ENCODE assay signal across 40 cellular contexts in the genomic region with DNA sequence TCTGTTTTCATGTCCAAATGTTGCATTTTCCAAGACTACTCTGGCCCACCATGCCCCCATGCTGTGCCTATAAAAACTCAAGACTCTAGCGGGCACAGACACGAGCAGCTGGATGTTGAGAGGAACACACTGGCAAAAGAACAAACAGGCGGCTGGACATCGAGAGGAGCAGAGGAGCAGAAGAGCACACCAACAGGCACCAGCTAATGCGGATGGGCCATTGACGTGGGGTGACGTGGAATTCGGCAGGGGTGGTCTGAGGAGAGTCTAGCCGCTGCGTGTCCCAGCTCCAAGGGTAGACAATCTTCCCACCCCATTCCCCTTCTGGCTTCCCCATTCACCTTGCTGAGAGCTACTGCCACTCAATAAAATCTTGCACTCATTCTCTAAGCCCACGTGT.
"Had no signal": no experiment of that assay in that cellular context is flagged by ENCODE, and none has a peak within 500 bp of the region (broad histone marks: within the 10 kb centered on the region; RNA-seq: fewer than 3 reads in every experiment).

No MANE protein-coding gene starts in this region.

- H3K36me3 ChIP-seq: ascending aorta, cardiac muscle cell, WERI-Rb-1 had no signal

- H3K4me1 Mint-ChIP-seq: activated CD4-positive, alpha-beta memory T cell treated with anti-CD3 and anti-CD28 coated beads, Interleukin-2, amount 10 ng/mL, durations not matched to agents 7 days and 5 days; activated CD4-positive, alpha-beta T cell treated with anti-CD3 and anti-CD28 coated beads for 36 hours; activated CD4-positive, alpha-beta T cell treated with anti-CD3 and anti-CD28 coated beads, Interleukin-2, amount 10 ng/mL, durations not matched to agents 7 days and 5 days; activated CD8-positive, alpha-beta memory T cell treated with anti-CD3 and anti-CD28 coated beads, Interleukin-2, amount 10 ng/mL, durations not matched to agents 7 days and 5 days; activated naive CD4-positive, alpha-beta T cell treated with anti-CD3 and anti-CD28 coated beads, Interleukin-2, amount 10 ng/mL, durations not matched to agents 7 days and 5 days; activated naive CD4-positive, alpha-beta T cell treated with anti-CD3 and anti-CD28 coated beads, Interleukin-2, amount 50 U/mL, for 24 hours; activated naive CD8-positive, alpha-beta T cell treated with anti-CD3 and anti-CD28 coated beads, Interleukin-2, amount 10 ng/mL, durations not matched to agents 7 days and 5 days; activated naive CD8-positive, alpha-beta T cell treated with anti-CD3 and anti-CD28 coated beads, Interleukin-2, amount 50 U/mL, for 24 hours; brain; central memory CD8-positive, alpha-beta T cell had no signal

- H3K9me3 ChIP-seq: ascending aorta had no signal

- H3K27ac Mint-ChIP-seq: activated CD4-positive, alpha-beta memory T cell treated with anti-CD3 and anti-CD28 coated beads, Interleukin-2, amount 10 ng/mL, durations not matched to agents 7 days and 5 days; activated CD4-positive, alpha-beta T cell treated with anti-CD3 and anti-CD28 coated beads for 36 hours; activated CD4-positive, alpha-beta T cell treated with anti-CD3 and anti-CD28 coated beads, Interleukin-2, amount 10 ng/mL, durations not matched to agents 7 days and 5 days; activated CD8-positive, alpha-beta memory T cell treated with anti-CD3 and anti-CD28 coated beads, Interleukin-2, amount 10 ng/mL, durations not matched to agents 7 days and 5 days; activated CD8-positive, alpha-beta T cell treated with anti-CD3 and anti-CD28 coated beads, Interleukin-2, amount 10 ng/mL, durations not matched to agents 7 days and 5 days; activated naive CD4-positive, alpha-beta T cell treated with anti-CD3 and anti-CD28 coated beads, Interleukin-2, amount 10 ng/mL, durations not matched to agents 7 days and 5 days; activated naive CD4-positive, alpha-beta T cell treated with anti-CD3 and anti-CD28 coated beads, Interleukin-2, amount 50 U/mL, for 24 hours; activated naive CD8-positive, alpha-beta T cell; activated naive CD8-positive, alpha-beta T cell treated with anti-CD3 and anti-CD28 coated beads, Interleukin-2, amount 10 ng/mL, durations not matched to agents 7 days and 5 days; activated naive CD8-positive, alpha-beta T cell treated with anti-CD3 and anti-CD28 coated beads, Interleukin-2, amount 50 U/mL, for 24 hours; activated T-cell treated with anti-CD3 and anti-CD28 coated beads, Interleukin-2, amount 50 U/mL, for 24 hours; activated T-helper 2 cell treated with anti-CD3 and anti-CD28 coated beads, Interferon-gamma antibody, Interleukin-2, Interleukin-4, amounts not matched to agents 10 μg/mL and 5 μg/mL and 100 μg/mL, durations not matched to agents 14 hours and 24 hours and 36 hours; brain; T-helper 1 cell treated with Interleukin-12 subunit alpha and Interleukin-12 subunit beta and Interleukin-4 antibody, amounts not matched to agents 30 μg/mL and 1 μg/mL, for 36 hours; T-helper 2 cell treated with Interferon-gamma antibody and Interleukin-4, amounts not matched to agents 5 μg/mL and 100 μg/mL, for 36 hours; WTC11 had no signal

- H3K27me3 Mint-ChIP-seq: activated CD8-positive, alpha-beta memory T cell treated with anti-CD3 and anti-CD28 coated beads, Interleukin-2, amount 10 ng/mL, durations not matched to agents 7 days and 5 days; activated naive CD4-positive, alpha-beta T cell treated with anti-CD3 and anti-CD28 coated beads, Interleukin-2, amount 10 ng/mL, durations not matched to agents 7 days and 5 days; activated naive CD8-positive, alpha-beta T cell treated with anti-CD3 and anti-CD28 coated beads, Interleukin-2, amount 10 ng/mL, durations not matched to agents 7 days and 5 days; brain had no signal

- DNase-seq: activated CD4-positive, alpha-beta memory T cell treated with anti-CD3 and anti-CD28 coated beads, Interleukin-2, amount 10 ng/mL, durations not matched to agents 7 days and 5 days; activated CD4-positive, alpha-beta T cell treated with anti-CD3 and anti-CD28 coated beads for 1 hour; activated CD4-positive, alpha-beta T cell treated with anti-CD3 and anti-CD28 coated beads for 36 hours; activated CD4-positive, alpha-beta T cell treated with anti-CD3 and anti-CD28 coated beads for 48 hours; activated CD4-positive, alpha-beta T cell treated with anti-CD3 and anti-CD28 coated beads, Interleukin-2, amount 10 ng/mL, durations not matched to agents 7 days and 5 days; activated CD4-positive, alpha-beta T cell treated with anti-CD3 and anti-CD28 coated beads, Interleukin-2, amount 50 U/mL, for 48 hours; activated CD4-positive, CD25-positive, alpha-beta regulatory T cell; activated CD8-positive, alpha-beta memory T cell treated with anti-CD3 and anti-CD28 coated beads for 24 hours; activated CD8-positive, alpha-beta memory T cell treated with anti-CD3 and anti-CD28 coated beads, Interleukin-2, amount 10 ng/mL, durations not matched to agents 7 days and 5 days; activated CD8-positive, alpha-beta memory T cell treated with anti-CD3 and anti-CD28 coated beads, Interleukin-2, amount 50 U/mL, for 48 hours; activated CD8-positive, alpha-beta T cell treated with anti-CD3 and anti-CD28 coated beads, Interleukin-2, amount 10 ng/mL, durations not matched to agents 7 days and 5 days; activated effector memory CD4-positive, alpha-beta T cell treated with Interleukin-2 at 50 U/mL for 16 hours; activated gamma-delta T cell; activated naive CD4-positive, alpha-beta T cell treated with anti-CD3 and anti-CD28 coated beads, Interleukin-2, amount 10 ng/mL, durations not matched to agents 7 days and 5 days; activated naive CD4-positive, alpha-beta T cell treated with Interleukin-2 at 50 U/mL for 16 hours; activated naive CD8-positive, alpha-beta T cell treated with anti-CD3 and anti-CD28 coated beads, Interleukin-2, amount 10 ng/mL, durations not matched to agents 7 days and 5 days; activated naive CD8-positive, alpha-beta T cell treated with anti-CD3 and anti-CD28 coated beads, Interleukin-2, amount 50 U/mL, for 24 hours; activated T-cell treated with anti-CD3 and anti-CD28 coated beads, Interleukin-2, amount 50 U/mL, for 24 hours; activated T-cell treated with anti-CD3 and anti-CD28 coated beads, Interleukin-2, amount 50 U/mL, for 48 hours; amygdala; anterior cingulate cortex; caudate nucleus; cerebellar nuclear complex; T-helper 1 cell; T-helper 2 cell; T-helper 9 cell; WERI-Rb-1 had no signal

- FAIRE-seq: bronchial epithelial cell, TTC549 had no signal

- H3K4me3 ChIP-seq: ascending aorta, cardiac muscle cell had no signal

- H3K9me3 Mint-ChIP-seq: activated CD4-positive, alpha-beta memory T cell treated with anti-CD3 and anti-CD28 coated beads, Interleukin-2, amount 10 ng/mL, durations not matched to agents 7 days and 5 days; activated CD4-positive, alpha-beta T cell treated with anti-CD3 and anti-CD28 coated beads, Interleukin-2, amount 10 ng/mL, durations not matched to agents 7 days and 5 days; activated naive CD4-positive, alpha-beta T cell treated with anti-CD3 and anti-CD28 coated beads, Interleukin-2, amount 10 ng/mL, durations not matched to agents 7 days and 5 days; activated naive CD4-positive, alpha-beta T cell treated with anti-CD3 and anti-CD28 coated beads, Interleukin-2, amount 50 U/mL, for 24 hours; activated naive CD8-positive, alpha-beta T cell treated with anti-CD3 and anti-CD28 coated beads, Interleukin-2, amount 10 ng/mL, durations not matched to agents 7 days and 5 days; activated naive CD8-positive, alpha-beta T cell treated with anti-CD3 and anti-CD28 coated beads, Interleukin-2, amount 50 U/mL, for 24 hours; activated T-cell treated with anti-CD3 and anti-CD28 coated beads, Interleukin-2, amount 50 U/mL, for 24 hours; activated T-helper 2 cell treated with anti-CD3 and anti-CD28 coated beads, Interferon-gamma antibody, Interleukin-2, Interleukin-4, amounts not matched to agents 10 μg/mL and 5 μg/mL and 100 μg/mL, durations not matched to agents 14 hours and 24 hours and 36 hours; T-helper 1 cell treated with Interleukin-12 subunit alpha and Interleukin-12 subunit beta and Interleukin-4 antibody, amounts not matched to agents 30 μg/mL and 1 μg/mL, for 36 hours; T-helper 2 cell treated with Interferon-gamma antibody and Interleukin-4, amounts not matched to agents 5 μg/mL and 100 μg/mL, for 36 hours had no signal

- H3K4me1 ChIP-seq: ascending aorta had no signal

- H3K27me3 ChIP-seq: ascending aorta, cardiac muscle cell had no signal

- H3K4me3 Mint-ChIP-seq: activated CD4-positive, alpha-beta memory T cell treated with anti-CD3 and anti-CD28 coated beads, Interleukin-2, amount 10 ng/mL, durations not matched to agents 7 days and 5 days; activated CD4-positive, alpha-beta T cell treated with anti-CD3 and anti-CD28 coated beads for 36 hours; activated CD4-positive, alpha-beta T cell treated with anti-CD3 and anti-CD28 coated beads, Interleukin-2, amount 10 ng/mL, durations not matched to agents 7 days and 5 days; activated CD8-positive, alpha-beta memory T cell treated with anti-CD3 and anti-CD28 coated beads, Interleukin-2, amount 10 ng/mL, durations not matched to agents 7 days and 5 days; activated CD8-positive, alpha-beta T cell treated with anti-CD3 and anti-CD28 coated beads, Interleukin-2, amount 10 ng/mL, durations not matched to agents 7 days and 5 days; activated naive CD4-positive, alpha-beta T cell treated with anti-CD3 and anti-CD28 coated beads, Interleukin-2, amount 10 ng/mL, durations not matched to agents 7 days and 5 days; activated naive CD4-positive, alpha-beta T cell treated with anti-CD3 and anti-CD28 coated beads, Interleukin-2, amount 50 U/mL, for 24 hours; activated naive CD8-positive, alpha-beta T cell; activated naive CD8-positive, alpha-beta T cell treated with anti-CD3 and anti-CD28 coated beads, Interleukin-2, amount 10 ng/mL, durations not matched to agents 7 days and 5 days; activated naive CD8-positive, alpha-beta T cell treated with anti-CD3 and anti-CD28 coated beads, Interleukin-2, amount 50 U/mL, for 24 hours; activated T-cell treated with anti-CD3 and anti-CD28 coated beads, Interleukin-2, amount 50 U/mL, for 24 hours; brain; central memory CD8-positive, alpha-beta T cell; T-helper 1 cell treated with Interleukin-12 subunit alpha and Interleukin-12 subunit beta and Interleukin-4 antibody, amounts not matched to agents 30 μg/mL and 1 μg/mL, for 36 hours; T-helper 2 cell treated with Interferon-gamma antibody and Interleukin-4, amounts not matched to agents 5 μg/mL and 100 μg/mL, for 36 hours; WTC11 had no signal

- H3K36me3 Mint-ChIP-seq: activated CD8-positive, alpha-beta memory T cell treated with anti-CD3 and anti-CD28 coated beads, Interleukin-2, amount 10 ng/mL, durations not matched to agents 7 days and 5 days; activated naive CD4-positive, alpha-beta T cell treated with anti-CD3 and anti-CD28 coated beads, Interleukin-2, amount 10 ng/mL, durations not matched to agents 7 days and 5 days; activated naive CD4-positive, alpha-beta T cell treated with anti-CD3 and anti-CD28 coated beads, Interleukin-2, amount 50 U/mL, for 24 hours; activated naive CD8-positive, alpha-beta T cell; activated naive CD8-positive, alpha-beta T cell treated with anti-CD3 and anti-CD28 coated beads, Interleukin-2, amount 10 ng/mL, durations not matched to agents 7 days and 5 days; brain; WTC11 had no signal

- H3K27ac ChIP-seq: ascending aorta, cardiac muscle cell, WERI-Rb-1 had no signal

- ATAC-seq: activated CD4-positive, alpha-beta T cell treated with anti-CD3 and anti-CD28 coated beads for 36 hours; activated CD4-positive, CD25-positive, alpha-beta regulatory T cell treated with anti-CD3 and anti-CD28 coated beads, Interleukin-2, amount 50 U/mL, for 24 hours; activated CD8-positive, alpha-beta memory T cell treated with anti-CD3 and anti-CD28 coated beads, Interleukin-2, amount 10 ng/mL, durations not matched to agents 7 days and 5 days; activated CD8-positive, alpha-beta T cell treated with anti-CD3 and anti-CD28 coated beads, Interleukin-2, amount 10 ng/mL, durations not matched to agents 7 days and 5 days; activated naive CD8-positive, alpha-beta T cell treated with anti-CD3 and anti-CD28 coated beads, Interleukin-2, amount 50 U/mL, for 24 hours; WTC11 had no signal
